Comparison of ENCODE assay signal across 21 cellular contexts in the genomic region with DNA sequence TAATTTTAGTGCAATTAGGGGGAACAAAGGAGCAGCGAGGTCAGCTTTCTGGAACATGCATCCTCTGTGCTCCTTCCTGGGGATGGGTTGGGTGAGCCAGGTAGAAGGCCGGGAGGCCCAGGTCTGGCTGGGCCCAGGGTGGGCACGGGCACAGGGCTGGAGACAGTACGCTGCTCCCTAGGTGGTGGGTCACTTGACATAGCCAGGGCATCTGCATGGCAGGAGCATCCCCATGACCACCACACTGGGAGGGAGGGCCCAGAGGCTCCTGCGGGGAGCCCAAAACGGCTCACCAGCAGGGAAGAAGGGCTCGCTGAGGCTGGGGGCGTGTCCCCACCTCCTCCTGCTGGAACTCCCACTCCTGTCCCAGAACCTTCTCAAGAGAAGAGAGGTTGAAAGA.
A peak's percentile ranks its signal among the peaks of the same experiment; 100 is the strongest.
DNase-seq lines count a peak whose midpoint lies in the region; ATAC-seq and TF ChIP-seq lines count a peak whose summit lies in the region.
"Had no signal": no experiment of that assay in that cellular context is flagged by ENCODE, and none has a peak within 500 bp of the region (broad histone marks: within the 10 kb centered on the region; RNA-seq: fewer than 3 reads in every experiment).

No MANE protein-coding gene starts in this region.

- no peaks in the 10 kb centered on the region for H3K27me3 Mint-ChIP-seq in stimulated activated naive CD8-positive, alpha-beta T cell treated with anti-CD3 and anti-CD28 coated beads, Interleukin-15, amount 100 ng/mL, for 72 hours

- H2BK15ac ChIP-seq in mesenchymal stem cell (ENCODE audit: low read depth, poor library complexity, severe bottlenecking), result peak overlapping the region; percentile 49

- H2BK120ac ChIP-seq in mesenchymal stem cell (ENCODE audit: low read depth, low read length), result peak overlapping the region; percentile 82

- H3K4me3 ChIP-seq in dorsolateral prefrontal cortex (no peak overlapping the region), mesenchymal stem cell (ENCODE audit: insufficient read depth in 1 of 2, low read depth in 1 of 2, low read length in 2 of 2) (no peak overlapping the region)
- H3K4me3 ChIP-seq: GM12878, GM23248, HAP-1 had no signal

- no peaks in the 10 kb centered on the region for H3K4me1 Mint-ChIP-seq in stimulated activated naive CD8-positive, alpha-beta T cell treated with anti-CD3 and anti-CD28 coated beads, Interleukin-15, amount 100 ng/mL, for 72 hours
- H3K4me1 Mint-ChIP-seq: CD4-positive, CD25-positive, alpha-beta regulatory T cell; CD8-positive, alpha-beta memory T cell had no signal

- peak overlapping the region; percentile 51 for H4K8ac ChIP-seq in mesenchymal stem cell (ENCODE audit: low read length)

- H3K9me3 Mint-ChIP-seq in stimulated activated naive CD8-positive, alpha-beta T cell treated with anti-CD3 and anti-CD28 coated beads, Interleukin-15, amount 100 ng/mL, for 72 hours, result no peaks in the 10 kb centered on the region

- peak overlapping the region; percentile 97 for H4K91ac ChIP-seq in mesenchymal stem cell (ENCODE audit: low read length)

- intact Hi-C loops in dorsolateral prefrontal cortex (cut with DNase I), result no loop called here

- no peak for DNase-seq in stimulated activated naive CD8-positive, alpha-beta T cell treated with anti-CD3 and anti-CD28 coated beads, Interleukin-15, amount 100 ng/mL, for 72 hours
- DNase-seq in stimulated activated naive CD8-positive, alpha-beta T cell treated with anti-CD3 and anti-CD28 coated beads, Interleukin-15, Interleukin-2, amounts not matched to agents 100 U/mL and 50 U/mL, for 24 hours, result no peak
- DNase-seq in dorsolateral prefrontal cortex (no peak), mesenchymal stem cell (no peak)
- DNase-seq: 8988T; C1 segment of cervical spinal cord; CD4-positive, CD25-positive, alpha-beta regulatory T cell; CD8-positive, alpha-beta memory T cell; COR-L47; DMS 273 treated with DMSO at 0.1 percent for 48 hours; DMS53; DND-41; EL; GM23248; IMR-90 had no signal

- H3K27ac Mint-ChIP-seq in stimulated activated naive CD8-positive, alpha-beta T cell treated with anti-CD3 and anti-CD28 coated beads, Interleukin-15, amount 100 ng/mL, for 72 hours, result no peak overlapping the region
- H3K27ac Mint-ChIP-seq: CD4-positive, CD25-positive, alpha-beta regulatory T cell; CD8-positive, alpha-beta memory T cell had no signal

- no peak overlapping the region for H2BK5ac ChIP-seq in mesenchymal stem cell (ENCODE audit: low read depth, low read length, poor library complexity, severe bottlenecking)

- peak; percentile 31 for ATAC-seq in stimulated activated naive CD8-positive, alpha-beta T cell treated with anti-CD3 and anti-CD28 coated beads, Interleukin-15, amount 100 ng/mL, for 72 hours
- no peak for ATAC-seq in stimulated activated naive CD8-positive, alpha-beta T cell treated with anti-CD3 and anti-CD28 coated beads, Interleukin-15, Interleukin-2, amounts not matched to agents 100 U/mL and 50 U/mL, for 24 hours
- ATAC-seq in HG02759 (IDR thresholded peaks at IDR 0.05; ENCODE audit: unreplicated experiment) (no peak), GM19463 (IDR thresholded peaks at IDR 0.05; ENCODE audit: unreplicated experiment) (no peak), GM21447 (IDR thresholded peaks at IDR 0.05; ENCODE audit: unreplicated experiment) (no peak)
- ATAC-seq: GM12878 had no signal

- peaks cover 8% of the 10 kb centered on the region for H3K9me3 ChIP-seq in mesenchymal stem cell (ENCODE audit: control insufficient read depth, low read length)
- H3K9me3 ChIP-seq: HAP-1 had no signal

- no peak overlapping the region for H2AK5ac ChIP-seq in mesenchymal stem cell (ENCODE audit: low read length, severe bottlenecking)

- H3K4me3 Mint-ChIP-seq in stimulated activated naive CD8-positive, alpha-beta T cell treated with anti-CD3 and anti-CD28 coated beads, Interleukin-15, amount 100 ng/mL, for 72 hours, result no peak overlapping the region
- H3K4me3 Mint-ChIP-seq: CD4-positive, CD25-positive, alpha-beta regulatory T cell; CD8-positive, alpha-beta memory T cell had no signal

- H3K4ac ChIP-seq in mesenchymal stem cell (ENCODE audit: low read depth in 1 of 2, low read length in 2 of 2), result peak overlapping the region; percentile 21 to 60

- peak overlapping the region; percentile 76 to 80 for H3K18ac ChIP-seq in mesenchymal stem cell (ENCODE audit: low read depth in 1 of 2, low read length in 2 of 2)

- H3K27me3 ChIP-seq in dorsolateral prefrontal cortex (no peaks in the 10 kb centered on the region), mesenchymal stem cell (ENCODE audit: control insufficient read depth in 1 of 2, insufficient read depth in 1 of 2, low read length in 2 of 2) (no peaks in the 10 kb centered on the region)

- H3K14ac ChIP-seq in mesenchymal stem cell (ENCODE audit: low read length in 2 of 2), result peak overlapping the region in 1 of 2 experiments; percentile 4

- H3K4me1 ChIP-seq in mesenchymal stem cell (ENCODE audit: control insufficient read depth, insufficient read depth, low read depth, low read length), result peaks cover 12% of the 10 kb centered on the region
- H3K4me1 ChIP-seq: HAP-1 had no signal

- peak overlapping the region; percentile 86 to 87 for H2BK12ac ChIP-seq in mesenchymal stem cell (ENCODE audit: low read length in 2 of 2)

- no peak for TF ChIP-seq CTCF in dorsolateral prefrontal cortex (IDR thresholded peaks at IDR 0.05 in 54 of 56, conservative IDR thresholded peaks at IDR 0.05 in 2 of 56; ENCODE audit: low read depth in 1 of 56, partially characterized antibody in 56 of 56)

- peaks cover 0 to 2% of the 10 kb centered on the region in 2 experiments for H3K36me3 ChIP-seq in mesenchymal stem cell (ENCODE audit: control insufficient read depth in 1 of 2, insufficient read depth in 2 of 2, low read depth in 1 of 2, low read length in 2 of 2)
- H3K36me3 ChIP-seq: HAP-1 had no signal

- no peak overlapping the region for H3K9ac ChIP-seq in mesenchymal stem cell (ENCODE audit: low read length)
- H3K9ac ChIP-seq: GM23248 had no signal

- WGBS in mesenchymal stem cell, result 88% methylated on average over 8 of the region's 8 CpGs

- no peak overlapping the region for H2AFZ ChIP-seq in mesenchymal stem cell (ENCODE audit: low read depth, low read length)
- H2AFZ ChIP-seq: GM23248 had no signal

- no peak overlapping the region for H3K4me2 ChIP-seq in mesenchymal stem cell (ENCODE audit: low read length, poor library complexity, severe bottlenecking)

- no peaks in the 10 kb centered on the region for H3K79me1 ChIP-seq in mesenchymal stem cell (replicated peaks; ENCODE audit: low read length, poor library complexity, severe bottlenecking)

- peak overlapping the region in 44 of 59 donors; percentile 1 to 79 (median 62) for H3K27ac ChIP-seq in dorsolateral prefrontal cortex
- H3K27ac ChIP-seq in mesenchymal stem cell (ENCODE audit: low read length, poor library complexity, severe bottlenecking), result no peak overlapping the region
- H3K27ac ChIP-seq in temporal lobe (ENCODE audit: low read depth, low read length), result peak overlapping the region; percentile 42
- H3K27ac ChIP-seq: GM23248 had no signal

- H3K23ac ChIP-seq in mesenchymal stem cell (ENCODE audit: low read length in 2 of 2), result no peak overlapping the region
